In the genomic region with DNA sequence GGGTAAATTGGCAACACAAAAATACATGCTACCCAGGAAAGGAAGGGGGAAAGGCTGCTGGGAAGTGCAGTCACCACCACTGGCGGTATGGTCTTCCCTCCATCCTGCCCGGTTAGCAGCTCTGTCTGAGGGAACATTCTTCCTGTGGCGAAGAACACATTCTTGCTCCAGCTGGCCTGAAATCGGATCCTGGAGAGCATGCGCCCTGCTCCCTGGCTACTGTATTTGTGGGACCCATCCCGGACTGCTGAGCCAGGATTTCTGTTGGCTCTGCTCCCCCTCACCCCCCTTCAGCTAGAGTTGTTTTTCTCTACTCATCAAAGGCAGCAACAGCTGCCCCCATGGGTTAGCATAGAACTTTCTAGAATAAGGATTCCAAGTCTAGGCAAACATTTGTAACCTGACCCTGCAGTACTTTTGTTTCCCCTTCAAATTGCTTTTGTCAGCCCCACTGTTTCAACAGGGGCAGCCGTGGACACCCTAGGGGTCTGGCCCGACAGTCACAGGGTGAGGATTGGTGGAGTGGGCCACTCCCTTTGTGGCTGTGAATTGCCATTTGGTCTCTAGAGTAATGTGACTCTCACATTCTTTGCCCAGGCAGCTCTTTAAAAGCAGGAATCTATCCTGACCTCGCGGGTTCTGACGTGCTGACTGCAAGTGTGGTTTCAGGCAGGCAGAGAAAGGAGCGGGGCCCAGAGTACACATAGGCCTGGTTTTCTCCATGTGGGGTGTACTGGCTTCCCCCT, we compare ENCODE assay signal across 8 cellular contexts.
DNase-seq lines count a peak whose midpoint lies in the region; ATAC-seq and TF ChIP-seq lines count a peak whose summit lies in the region.

No MANE protein-coding gene starts in this region.

- H3K36me3 ChIP-seq in neuronal stem cell (replicated peaks in 1 of 2; ENCODE audit: control insufficient read depth in 2 of 2, insufficient read depth in 2 of 2, low read length in 2 of 2) = no peaks in the 10 kb centered on the region

- H3K14ac ChIP-seq in neuronal stem cell (ENCODE audit: low read length) = no peak overlapping the region

- H2BK120ac ChIP-seq in neuronal stem cell (ENCODE audit: low read depth, low read length) = no peak overlapping the region

- ATAC-seq in foreskin keratinocyte = peak; percentile 36

- H3K4me3 ChIP-seq in neuronal stem cell (ENCODE audit: low read length in 2 of 2) = no peak overlapping the region

- no peak for TF ChIP-seq CTCF in foreskin keratinocyte (conservative IDR thresholded peaks at IDR 0.05)

- no CpG with 5 or more reads among the region's 12 CpGs for WGBS in neuronal stem cell (ENCODE audit: extremely low coverage in 2 of 2, insufficient read length in 2 of 2, insufficient replicate concordance in 1 of 2), 2 donors

- no peak overlapping the region for H3K9ac ChIP-seq in neuronal stem cell (ENCODE audit: low read depth, low read length, poor library complexity)

- no peak overlapping the region for H2BK15ac ChIP-seq in neuronal stem cell (ENCODE audit: low read length)

- H3K4me1 ChIP-seq in foreskin keratinocyte = peaks cover 25% of the 10 kb centered on the region
- peaks cover 29 to 34% of the 10 kb centered on the region in 2 donors for H3K4me1 ChIP-seq in neuronal stem cell (ENCODE audit: control insufficient read depth in 2 of 2, insufficient read depth in 1 of 2, low read depth in 1 of 2, low read length in 2 of 2)

- no peaks in the 10 kb centered on the region for H3K9me3 ChIP-seq in neuronal stem cell (replicated peaks in 1 of 2; ENCODE audit: control insufficient read depth in 2 of 2, insufficient read depth in 1 of 2, low read depth in 1 of 2, low read length in 2 of 2)

- H2AK5ac ChIP-seq in neuronal stem cell (ENCODE audit: low read depth, low read length) = no peak overlapping the region

- H4K91ac ChIP-seq in neuronal stem cell (ENCODE audit: low read depth, low read length, poor library complexity) = no peak overlapping the region

- H2BK12ac ChIP-seq in neuronal stem cell (ENCODE audit: low read length) = no peak overlapping the region

- no peak overlapping the region for H3K23ac ChIP-seq in neuronal stem cell (ENCODE audit: low read depth, low read length, poor library complexity)

- H3K79me1 ChIP-seq in neuronal stem cell (ENCODE audit: low read depth, low read length) = no peaks in the 10 kb centered on the region

- H3K4ac ChIP-seq in neuronal stem cell (ENCODE audit: low read length) = no peak overlapping the region

- H2BK5ac ChIP-seq in neuronal stem cell (ENCODE audit: low read length) = no peak overlapping the region

- DNase-seq in NCI-H2227 treated with DMSO at 0.1 percent for 48 hours (lab: John Stamatoyannopoulos, UW) (peak; percentile 24), NCI-H2227 (lab: John Stamatoyannopoulos, UW; ENCODE audit: unreplicated experiment) (no peak), M059J (ENCODE audit: low read depth) (peak; percentile 95), foreskin keratinocyte (peak; percentile 60 to 84), neuronal stem cell (ENCODE audit: low spot score) (no peak), NCI-H187 treated with DMSO at 0.1 percent for 48 hours (lab: John Stamatoyannopoulos, UW) (no peak), DMS153 treated with DMSO at 0.1 percent for 48 hours (lab: John Stamatoyannopoulos, UW; ENCODE audit: unreplicated experiment) (no peak)
- DNase-seq in activated T-cell treated with anti-CD3 and anti-CD28 coated beads, Interleukin-2, amount 50 U/mL, for 48 hours = peak; percentile 60 to 63

- peak overlapping the region; percentile 76 for H3K18ac ChIP-seq in neuronal stem cell (ENCODE audit: low read length)

- no peak overlapping the region for H4K8ac ChIP-seq in neuronal stem cell (ENCODE audit: low read depth, low read length)

- H3K4me2 ChIP-seq in neuronal stem cell (ENCODE audit: insufficient read depth, low read length, poor library complexity, severe bottlenecking) = peak overlapping the region; percentile 26

- H3K27me3 ChIP-seq in foreskin keratinocyte = no peaks in the 10 kb centered on the region
- no peaks in the 10 kb centered on the region for H3K27me3 ChIP-seq in neuronal stem cell (ENCODE audit: control insufficient read depth in 3 of 3, insufficient read depth in 3 of 3, low read depth in 1 of 3, low read length in 3 of 3)

- peak overlapping the region; percentile 64 for H2AFZ ChIP-seq in neuronal stem cell (ENCODE audit: low read length)

- H3K27ac ChIP-seq in foreskin keratinocyte (peak overlapping the region; percentile 68), neuronal stem cell (replicated peaks; ENCODE audit: low read length) (peak overlapping the region; percentile 41)

Comparison
In these comparisons a context has a peak if more than half of its experiments do, and no peak if none do; other contexts are left out.
1. DNase-seq: peak in NCI-H2227 treated with DMSO at 0.1 percent for 48 hours (single experiment), M059J (single experiment), activated T-cell treated with anti-CD3 and anti-CD28 coated beads, Interleukin-2, amount 50 U/mL, for 48 hours (2 of 2) and foreskin keratinocyte (2 of 2); none in NCI-H2227 (single experiment), neuronal stem cell (single experiment), NCI-H187 treated with DMSO at 0.1 percent for 48 hours (single experiment) and DMS153 treated with DMSO at 0.1 percent for 48 hours (single experiment).